23 cellular contexts compared by ENCODE assay signal in the genomic region with DNA sequence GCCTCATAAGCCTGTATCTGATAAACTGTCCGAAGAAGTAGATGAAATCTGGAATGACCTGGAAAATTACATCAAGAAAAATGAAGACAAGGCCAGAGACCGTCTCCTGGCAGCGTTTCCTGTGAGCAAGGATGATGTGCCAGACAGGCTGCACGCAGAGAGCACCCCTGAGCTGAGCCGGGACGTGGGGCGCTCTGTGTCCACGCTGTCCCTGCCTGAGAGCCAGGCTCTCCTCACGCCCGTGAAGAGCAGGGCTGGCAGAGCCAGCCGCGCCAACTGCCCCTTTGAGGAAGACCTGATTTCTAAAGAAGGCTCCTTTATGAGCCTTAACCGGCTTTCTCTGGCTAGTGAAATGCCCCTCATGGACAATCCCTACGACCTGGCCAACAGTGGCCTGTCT.
"Had no signal": no experiment of that assay in that cellular context is flagged by ENCODE, and none has a peak within 500 bp of the region (broad histone marks: within the 10 kb centered on the region; RNA-seq: fewer than 3 reads in every experiment).

No MANE protein-coding gene starts in this region.

- H3K9me3 Mint-ChIP-seq: activated CD4-positive, alpha-beta memory T cell treated with anti-CD3 and anti-CD28 coated beads for 36 hours; activated CD4-positive, alpha-beta T cell treated with anti-CD3 and anti-CD28 coated beads, Interleukin-2, amount 10 ng/mL, durations not matched to agents 7 days and 5 days; activated naive CD4-positive, alpha-beta T cell treated with anti-CD3 and anti-CD28 coated beads, Interleukin-2, amount 10 ng/mL, durations not matched to agents 7 days and 5 days; activated naive CD8-positive, alpha-beta T cell treated with anti-CD3 and anti-CD28 coated beads for 36 hours; activated T-helper 2 cell treated with anti-CD3 and anti-CD28 coated beads, Interferon-gamma antibody, Interleukin-2, Interleukin-4, amounts not matched to agents 10 μg/mL and 5 μg/mL and 100 μg/mL, durations not matched to agents 14 hours and 24 hours and 36 hours had no signal

- H3K27me3 Mint-ChIP-seq: activated CD4-positive, alpha-beta memory T cell treated with anti-CD3 and anti-CD28 coated beads for 36 hours; activated CD4-positive, alpha-beta T cell treated with anti-CD3 and anti-CD28 coated beads, Interleukin-2, amount 10 ng/mL, durations not matched to agents 7 days and 5 days; activated naive CD4-positive, alpha-beta T cell treated with anti-CD3 and anti-CD28 coated beads, Interleukin-2, amount 10 ng/mL, durations not matched to agents 7 days and 5 days; activated naive CD8-positive, alpha-beta T cell treated with anti-CD3 and anti-CD28 coated beads for 36 hours had no signal

- H3K4me1 Mint-ChIP-seq: activated CD4-positive, alpha-beta T cell treated with anti-CD3 and anti-CD28 coated beads, Interleukin-2, amount 10 ng/mL, durations not matched to agents 7 days and 5 days; activated naive CD4-positive, alpha-beta T cell treated with anti-CD3 and anti-CD28 coated beads, Interleukin-2, amount 10 ng/mL, durations not matched to agents 7 days and 5 days; activated naive CD8-positive, alpha-beta T cell treated with anti-CD3 and anti-CD28 coated beads for 36 hours had no signal

- H3K36me3 Mint-ChIP-seq: activated CD4-positive, alpha-beta memory T cell treated with anti-CD3 and anti-CD28 coated beads for 36 hours; activated naive CD4-positive, alpha-beta T cell treated with anti-CD3 and anti-CD28 coated beads, Interleukin-2, amount 10 ng/mL, durations not matched to agents 7 days and 5 days; activated naive CD8-positive, alpha-beta T cell treated with anti-CD3 and anti-CD28 coated beads for 36 hours had no signal

- H3K27ac Mint-ChIP-seq: activated CD4-positive, alpha-beta memory T cell treated with anti-CD3 and anti-CD28 coated beads for 36 hours; activated CD4-positive, alpha-beta T cell treated with anti-CD3 and anti-CD28 coated beads, Interleukin-2, amount 10 ng/mL, durations not matched to agents 7 days and 5 days; activated naive CD4-positive, alpha-beta T cell treated with anti-CD3 and anti-CD28 coated beads, Interleukin-2, amount 10 ng/mL, durations not matched to agents 7 days and 5 days; activated naive CD8-positive, alpha-beta T cell treated with anti-CD3 and anti-CD28 coated beads for 36 hours; activated T-helper 2 cell treated with anti-CD3 and anti-CD28 coated beads, Interferon-gamma antibody, Interleukin-2, Interleukin-4, amounts not matched to agents 10 μg/mL and 5 μg/mL and 100 μg/mL, durations not matched to agents 14 hours and 24 hours and 36 hours had no signal

- DNase-seq: activated CD4-positive, alpha-beta memory T cell treated with anti-CD3 and anti-CD28 coated beads for 36 hours; activated CD4-positive, alpha-beta T cell treated with anti-CD3 and anti-CD28 coated beads, Interleukin-2, amount 10 ng/mL, durations not matched to agents 7 days and 5 days; activated CD4-positive, CD25-positive, alpha-beta regulatory T cell; activated gamma-delta T cell treated with Interleukin-2 at 50 U/mL for 16 hours; activated naive CD4-positive, alpha-beta T cell treated with anti-CD3 and anti-CD28 coated beads, Interleukin-2, amount 10 ng/mL, durations not matched to agents 7 days and 5 days; activated naive CD8-positive, alpha-beta T cell treated with anti-CD3 and anti-CD28 coated beads for 36 hours; activated T-cell treated with anti-CD3 and anti-CD28 coated beads for 4 hours; activated T-cell treated with anti-CD3 and anti-CD28 coated beads, Interleukin-2, amount 50 U/mL, for 48 hours; KG1; MV-4-11; NCI-H1092 treated with DMSO at 0.1 percent for 48 hours; NCI-H1417 treated with DMSO at 0.1 percent for 48 hours; NCI-H1694; NCI-H2029; NCI-H2107; NCI-H345; NCI-H510A; NCI-H526 treated with DMSO at 0.1 percent for 48 hours; NCI-H82; SIG-M5; T-helper 1 cell had no signal

- H3K4me3 Mint-ChIP-seq: activated CD4-positive, alpha-beta memory T cell treated with anti-CD3 and anti-CD28 coated beads for 36 hours; activated CD4-positive, alpha-beta T cell treated with anti-CD3 and anti-CD28 coated beads, Interleukin-2, amount 10 ng/mL, durations not matched to agents 7 days and 5 days; activated naive CD4-positive, alpha-beta T cell treated with anti-CD3 and anti-CD28 coated beads, Interleukin-2, amount 10 ng/mL, durations not matched to agents 7 days and 5 days; activated naive CD8-positive, alpha-beta T cell treated with anti-CD3 and anti-CD28 coated beads for 36 hours had no signal

- H3K27ac ChIP-seq: VCaP had no signal
